In genomic region chr2:177255227-177255601, GRCh38 we compare ENCODE assay signal across 12 cellular contexts. TPM values are rescaled to one million over a fixed set of nuclear protein-coding genes. Genes with fewer than 3 reads are reported as not detected.
DNase-seq lines count a peak whose midpoint lies in the region; ATAC-seq and TF ChIP-seq lines count a peak whose summit lies in the region.
"Had no signal": no experiment of that assay in that cellular context is flagged by ENCODE, and none has a peak within 500 bp of the region (broad histone marks: within the 10 kb centered on the region; RNA-seq: fewer than 3 reads in every experiment).

No MANE protein-coding gene starts in this region.

- no peaks in the 10 kb centered on the region for H3K9me3 ChIP-seq in CD8-positive, alpha-beta T cell (ENCODE audit: low read length)
- H3K9me3 ChIP-seq in SK-N-MC (ENCODE audit: low read depth, low read length) (peaks cover 8% of the 10 kb centered on the region; the same call in 1 of the 2 replicates), psoas muscle (no peaks in the 10 kb centered on the region)
- H3K9me3 ChIP-seq: upper lobe of right lung had no signal

- no peak overlapping the region for H3K9ac ChIP-seq in SK-N-MC (ENCODE audit: insufficient read length)

- no peak for DNase-seq in CD8-positive, alpha-beta T cell
- DNase-seq in SK-N-MC (ENCODE audit: low read depth, low spot score) (no peak), psoas muscle (no peak), DMS53 (lab: John Stamatoyannopoulos, UW) (no peak), NCI-H2081 treated with DMSO at 0.1 percent for 48 hours (lab: John Stamatoyannopoulos, UW) (no peak), foreskin melanocyte (no peak)
- no peak for DNase-seq in effector memory CD8-positive, alpha-beta T cell
- DNase-seq: right cardiac atrium, upper lobe of right lung had no signal

- H3K27ac Mint-ChIP-seq in CD8-positive, alpha-beta T cell: peak overlapping the region; percentile 8
- peak overlapping the region; percentile 63 to 96 for H3K27ac Mint-ChIP-seq in effector memory CD8-positive, alpha-beta T cell

- intact Hi-C loops in CD8-positive, alpha-beta T cell (cut with DNase I, micrococcal nuclease): no loop called here
- intact Hi-C loops in psoas muscle (cut with DNase I): no loop called here

- no peak for ATAC-seq in CD8-positive, alpha-beta T cell
- no peak for ATAC-seq in effector memory CD8-positive, alpha-beta T cell (replicated peaks)
- ATAC-seq in psoas muscle: no peak
- ATAC-seq in HG02970 (IDR thresholded peaks at IDR 0.05; ENCODE audit: low FRiP score, unreplicated experiment): no peak
- ATAC-seq: activated naive CD4-positive, alpha-beta T cell treated with anti-CD3 and anti-CD28 coated beads, Interleukin-2, amount 50 U/mL, for 72 hours had no signal

- H3K27ac ChIP-seq in CD8-positive, alpha-beta T cell (ENCODE audit: low read depth, low read length): no peak overlapping the region
- H3K27ac ChIP-seq in SK-N-MC (peak overlapping the region; percentile 1; the same call in 1 of the 2 replicates), psoas muscle (peak overlapping the region; percentile 87)

- 59 to 65% (median 62%) methylated on average over 2 of the region's 2 CpGs for WGBS in psoas muscle, 3 donors

- peaks cover 3% of the 10 kb centered on the region for H3K9me3 Mint-ChIP-seq in CD8-positive, alpha-beta T cell
- H3K9me3 Mint-ChIP-seq in effector memory CD8-positive, alpha-beta T cell: peaks cover 0 to 2% of the 10 kb centered on the region in 2 donors

- H3K36me3 ChIP-seq in CD8-positive, alpha-beta T cell (ENCODE audit: insufficient read depth, low read length): no peaks in the 10 kb centered on the region
- H3K36me3 ChIP-seq in SK-N-MC (ENCODE audit: insufficient read depth, low read length) (peaks cover 68% of the 10 kb centered on the region), psoas muscle (ENCODE audit: insufficient read depth in 1 of 2, low read depth in 1 of 2) (peaks cover 0 to 6% of the 10 kb centered on the region in 2 donors)
- H3K36me3 ChIP-seq: upper lobe of right lung had no signal

- H3K36me3 Mint-ChIP-seq in CD8-positive, alpha-beta T cell: peaks cover 65% of the 10 kb centered on the region
- H3K36me3 Mint-ChIP-seq in effector memory CD8-positive, alpha-beta T cell (ENCODE audit: insufficient read depth): peaks cover 43% of the 10 kb centered on the region

- no peak overlapping the region for H3K4me3 Mint-ChIP-seq in CD8-positive, alpha-beta T cell
- H3K4me3 Mint-ChIP-seq in effector memory CD8-positive, alpha-beta T cell: no peak overlapping the region

- POLR2A ChIA-PET in CD8-positive, alpha-beta T cell (lab: Charles Lee): interaction anchor here (0.9 to 5.9 kb wide), 2 partner anchors 9 to 161 kb away, joined by 3 to 51 read pairs; partner anchors contain the start of gene NFE2L2

- TF ChIP-seq CTCF in CD8-positive, alpha-beta T cell (IDR thresholded peaks at IDR 0.05): no peak
- TF ChIP-seq CTCF in psoas muscle (IDR thresholded peaks at IDR 0.05): no peak

- no peaks in the 10 kb centered on the region for H3K27me3 Mint-ChIP-seq in CD8-positive, alpha-beta T cell (ENCODE audit: low read depth)
- no peaks in the 10 kb centered on the region for H3K27me3 Mint-ChIP-seq in effector memory CD8-positive, alpha-beta T cell

- H3K4me1 ChIP-seq in CD8-positive, alpha-beta T cell (ENCODE audit: insufficient read depth, low read length): peaks cover 93% of the 10 kb centered on the region
- H3K4me1 ChIP-seq in psoas muscle: peaks cover 89% of the 10 kb centered on the region

- CTCF ChIA-PET in CD8-positive, alpha-beta T cell (lab: Charles Lee): interaction anchor here (1.1 to 1.8 kb wide), 6 partner anchors 8 to 78 kb away, joined by 3 to 8 read pairs (median 4); partner anchors contain the start of gene NFE2L2

- no peak overlapping the region for H3K4me3 ChIP-seq in CD8-positive, alpha-beta T cell (ENCODE audit: low read depth, low read length)
- H3K4me3 ChIP-seq in SK-N-MC (no peak overlapping the region), psoas muscle (peak overlapping the region; percentile 19)
- H3K4me3 ChIP-seq: HAP-1, upper lobe of right lung had no signal

- peaks cover 93% of the 10 kb centered on the region for H3K4me1 Mint-ChIP-seq in CD8-positive, alpha-beta T cell (ENCODE audit: low read depth)
- peaks cover 67 to 74% of the 10 kb centered on the region in 2 donors for H3K4me1 Mint-ChIP-seq in effector memory CD8-positive, alpha-beta T cell (ENCODE audit: low read depth in 2 of 2)

- H3K27me3 ChIP-seq in CD8-positive, alpha-beta T cell (ENCODE audit: insufficient read depth, low read length): no peaks in the 10 kb centered on the region
- no peaks in the 10 kb centered on the region for H3K27me3 ChIP-seq in psoas muscle (ENCODE audit: insufficient read depth in 3 of 3, low read length in 2 of 3)
- H3K27me3 ChIP-seq: upper lobe of right lung had no signal

RNA-seq across cellular contexts. Expression of gene NFE2L2, which starts 9.3 kb away (rescaled TPM):
- 10 to 100 TPM; 81.7 to 88.7 TPM for total RNA-seq in CD8-positive, alpha-beta T cell
- total RNA-seq in psoas muscle: 100 to 1,000 TPM in 1 of 4 donors, 10 to 100 TPM in 3; 42.4 to 127 (median 66.0) TPM
- polyA plus RNA-seq in psoas muscle: 10 to 100 TPM; 44.4 to 56.6 (median 51.5) TPM

RNA-seq across cellular contexts. Expression of gene HNRNPA3, which starts 42.6 kb away (rescaled TPM):
- 100 to 1,000 TPM; 144 to 160 TPM for total RNA-seq in CD8-positive, alpha-beta T cell
- 100 to 1,000 TPM in 1 of 4 donors, 10 to 100 TPM in 3; 72.8 to 125 (median 91.0) TPM for total RNA-seq in psoas muscle
- 100 to 1,000 TPM in 1 of 3 donors, 10 to 100 TPM in 2; 66.0 to 227 (median 81.8) TPM for polyA plus RNA-seq in psoas muscle
